ENCODE assay signal across 9 cellular contexts in genomic region chr9:88746029-88746743, GRCh38.
DNase-seq lines count a peak whose midpoint lies in the region; ATAC-seq and TF ChIP-seq lines count a peak whose summit lies in the region.
"Had no signal": no experiment of that assay in that cellular context is flagged by ENCODE, and none has a peak within 500 bp of the region (broad histone marks: within the 10 kb centered on the region; RNA-seq: fewer than 3 reads in every experiment).

No MANE protein-coding gene starts in this region.

- no peak for TF ChIP-seq POLR2A in tibial nerve (IDR thresholded peaks at IDR 0.05)

- ATAC-seq in left lung (peak; percentile 73), HG03139 (IDR thresholded peaks at IDR 0.05; ENCODE audit: unreplicated experiment) (no peak), GM18867 (IDR thresholded peaks at IDR 0.05; ENCODE audit: unreplicated experiment) (no peak), GM18858 (IDR thresholded peaks at IDR 0.05; ENCODE audit: unreplicated experiment) (no peak)

- no peak overlapping the region for H3K9ac ChIP-seq in HUES48 (ENCODE audit: low read depth, low read length)

- no peaks in the 10 kb centered on the region for H3K9me3 ChIP-seq in HUES48 (ENCODE audit: control insufficient read depth, insufficient read depth, low read length)
- H3K9me3 ChIP-seq in left lung: peaks cover 0 to 2% of the 10 kb centered on the region in 2 donors
- H3K9me3 ChIP-seq in tibial nerve: peaks cover 0 to under 1% (median 0%) of the 10 kb centered on the region in 4 donors

- H3K4me1 ChIP-seq in HUES48 (ENCODE audit: control insufficient read depth, insufficient read depth, low read length): peaks cover 33% of the 10 kb centered on the region
- peaks cover 0 to 18% of the 10 kb centered on the region in 2 donors for H3K4me1 ChIP-seq in left lung
- peaks cover 0 to 57% (median 20%) of the 10 kb centered on the region in 4 donors for H3K4me1 ChIP-seq in tibial nerve

- H3K27ac ChIP-seq in HUES48 (ENCODE audit: low read depth, low read length) (peak overlapping the region; percentile 80), cingulate gyrus (ENCODE audit: low read depth, low read length) (peak overlapping the region; percentile 16), left lung (no peak overlapping the region), tibial nerve (peak overlapping the region in 3 of 4 donors; percentile 1 to 68 (median 16))

- intact Hi-C loops in left lung (cut with DNase I): no loop called here

- TF ChIP-seq EP300 in tibial nerve (IDR thresholded peaks at IDR 0.05): peak in 1 of 2 donors; percentile 74

- H3K36me3 ChIP-seq in HUES48 (ENCODE audit: control insufficient read depth, insufficient read depth, low read length) (no peaks in the 10 kb centered on the region), left lung (no peaks in the 10 kb centered on the region), tibial nerve (no peaks in the 10 kb centered on the region)

- H3K4me3 ChIP-seq in HUES48 (ENCODE audit: low read depth, low read length) (no peak overlapping the region), left lung (no peak overlapping the region), tibial nerve (no peak overlapping the region)

- peak in 1 of 2 donors; percentile 56 for DNase-seq in left lung
- DNase-seq in tibial nerve (ENCODE audit: low spot score in 2 of 2): no peak
- DNase-seq in NCI-H748 treated with DMSO at 0.1 percent for 48 hours (lab: John Stamatoyannopoulos, UW): no peak
- DNase-seq: activated T-cell treated with anti-CD3 and anti-CD28 coated beads for 4 hours had no signal

- TF ChIP-seq CTCF in left lung (IDR thresholded peaks at IDR 0.05) (no peak), tibial nerve (IDR thresholded peaks at IDR 0.05) (no peak)

- WGBS in tibial nerve, 2 donors: 27 to 44% methylated on average over 6 of the region's 6 CpGs

- H3K27me3 ChIP-seq in HUES48 (ENCODE audit: control insufficient read depth, insufficient read depth, low read length): no peaks in the 10 kb centered on the region
- H3K27me3 ChIP-seq in left lung: no peaks in the 10 kb centered on the region
- H3K27me3 ChIP-seq in tibial nerve: no peaks in the 10 kb centered on the region

Comparison
In these comparisons a context has a peak if more than half of its experiments do, and no peak if none do; other contexts are left out.
1. H3K27ac ChIP-seq: peak in HUES48 (single experiment), cingulate gyrus (single experiment) and tibial nerve (3 of 4); none in left lung (0 of 2).